In the genomic region with DNA sequence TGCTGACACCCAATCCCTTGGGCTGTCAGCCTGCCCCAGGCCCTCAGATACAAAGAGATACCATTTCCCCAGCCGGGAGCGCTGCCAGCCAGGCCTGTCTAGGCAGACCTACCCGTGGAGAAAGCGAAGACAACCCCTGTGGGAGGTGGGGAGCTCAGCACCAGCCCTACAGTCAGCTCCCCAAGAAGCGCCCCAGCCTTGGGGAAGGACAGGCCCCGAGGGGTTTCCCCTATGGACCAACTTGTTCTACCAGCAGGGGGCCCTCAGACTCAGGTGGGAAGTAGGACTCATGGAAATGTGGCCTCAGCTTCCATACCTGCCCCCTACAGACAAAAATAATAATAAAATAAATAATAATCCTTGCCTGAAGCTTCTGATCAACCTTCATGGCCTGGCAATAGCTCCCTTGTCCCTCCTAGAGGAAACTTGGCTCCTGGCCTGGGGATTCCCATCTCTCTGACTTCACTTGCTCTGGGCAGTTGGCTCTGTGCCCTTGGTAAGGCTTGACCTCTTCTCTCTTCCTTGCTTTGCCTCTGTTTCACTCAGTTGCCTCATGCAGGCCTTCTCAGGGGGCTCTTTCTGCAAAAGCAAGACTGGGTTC, we compare ENCODE assay signal across 8 cellular contexts. TPM values are rescaled to one million over a fixed set of nuclear protein-coding genes. Genes with fewer than 3 reads are reported as not detected.
DNase-seq lines count a peak whose midpoint lies in the region; ATAC-seq, FAIRE-seq and TF ChIP-seq lines count a peak whose summit lies in the region.

No MANE protein-coding gene starts in this region.

- H3K4me3 ChIP-seq in AG09309 (ENCODE audit: control insufficient read depth, low read depth, low read length) (no peak overlapping the region), fibroblast of mammary gland (ENCODE audit: control insufficient read depth, low read depth, low read length) (no peak overlapping the region), osteoblast (ENCODE audit: insufficient read depth, low read length) (no peak overlapping the region)

- ATAC-seq in HG02885 (IDR thresholded peaks at IDR 0.05; ENCODE audit: poor library complexity, unreplicated experiment) = no peak

- peaks cover 22% of the 10 kb centered on the region for H3K4me1 ChIP-seq in osteoblast (ENCODE audit: insufficient read depth, low read length)

- H3K27ac ChIP-seq in osteoblast (ENCODE audit: low read depth, low read length) = no peak overlapping the region

- intact Hi-C loops in activated CD4-positive, alpha-beta T cell treated with anti-CD3 and anti-CD28 coated beads, Interleukin-2, amount 10 ng/mL, durations not matched to agents 24 days and 14 days (cut with micrococcal nuclease) = no loop called here

- no peak overlapping the region for H3K4me3 Mint-ChIP-seq in activated CD4-positive, alpha-beta T cell treated with anti-CD3 and anti-CD28 coated beads, Interleukin-2, amount 10 ng/mL, durations not matched to agents 24 days and 14 days

- peak overlapping the region; percentile 34 for H3K27ac Mint-ChIP-seq in activated CD4-positive, alpha-beta T cell treated with anti-CD3 and anti-CD28 coated beads, Interleukin-2, amount 10 ng/mL, durations not matched to agents 24 days and 14 days

- DNase-seq in AG09309 (ENCODE audit: low read depth) (peak; percentile 68), HCEC 1CT (peak; percentile 68), fibroblast of mammary gland (ENCODE audit: low read depth) (peak; percentile 91), osteoblast (ENCODE audit: insufficient read length, low spot score, missing footprints) (peak; percentile 90), GM19239 (ENCODE audit: insufficient read length, low spot score) (no peak)
- DNase-seq in activated CD4-positive, alpha-beta T cell treated with anti-CD3 and anti-CD28 coated beads, Interleukin-2, amount 10 ng/mL, durations not matched to agents 24 days and 14 days = peak; percentile 67
- DNase-seq in NK-92 treated with Interleukin-12 subunit alpha and Interleukin-12 subunit beta, amount 100 ng/mL, for 24 hours (lab: John Stamatoyannopoulos, UW) = no peak

- no peaks in the 10 kb centered on the region for H3K27me3 ChIP-seq in osteoblast (ENCODE audit: insufficient read depth, low read length)

- H4K20me1 ChIP-seq in osteoblast (ENCODE audit: insufficient read depth, low read length) = peaks cover 81% of the 10 kb centered on the region

- H3K36me3 ChIP-seq in osteoblast (ENCODE audit: insufficient read depth, low read length) = peaks cover 19% of the 10 kb centered on the region

- peak; percentile 32 for TF ChIP-seq CTCF in AG09309 (IDR thresholded peaks at IDR 0.05; ENCODE audit: control insufficient read depth, insufficient read depth, low read depth, low read length, missing control alignments)
- TF ChIP-seq CTCF in fibroblast of mammary gland (conservative IDR thresholded peaks at IDR 0.05; ENCODE audit: control insufficient read depth, insufficient read depth, low read depth, low read length) = peak; percentile 36
- peak; percentile 38 for TF ChIP-seq CTCF in osteoblast (IDR thresholded peaks at IDR 0.05; ENCODE audit: extremely low read depth, low read depth, low read length)

- peaks cover 15% of the 10 kb centered on the region for H3K36me3 Mint-ChIP-seq in activated CD4-positive, alpha-beta T cell treated with anti-CD3 and anti-CD28 coated beads, Interleukin-2, amount 10 ng/mL, durations not matched to agents 24 days and 14 days (ENCODE audit: low read depth)

- H3K9me3 Mint-ChIP-seq in activated CD4-positive, alpha-beta T cell treated with anti-CD3 and anti-CD28 coated beads, Interleukin-2, amount 10 ng/mL, durations not matched to agents 24 days and 14 days = no peaks in the 10 kb centered on the region

- peaks cover 36% of the 10 kb centered on the region for H3K4me1 Mint-ChIP-seq in activated CD4-positive, alpha-beta T cell treated with anti-CD3 and anti-CD28 coated beads, Interleukin-2, amount 10 ng/mL, durations not matched to agents 24 days and 14 days

- no peak overlapping the region for H3K4me2 ChIP-seq in osteoblast (ENCODE audit: insufficient read depth, low read length)

- H3K79me2 ChIP-seq in osteoblast (ENCODE audit: insufficient read depth, low read length) = peaks cover 88% of the 10 kb centered on the region

- FAIRE-seq in GM19239 (lab: Jason Lieb, UNC) = no peak

- H3K27me3 Mint-ChIP-seq in activated CD4-positive, alpha-beta T cell treated with anti-CD3 and anti-CD28 coated beads, Interleukin-2, amount 10 ng/mL, durations not matched to agents 24 days and 14 days = no peaks in the 10 kb centered on the region

- H3K9me3 ChIP-seq in osteoblast (ENCODE audit: low read depth, low read length) = no peaks in the 10 kb centered on the region

- H2AFZ ChIP-seq in osteoblast (ENCODE audit: low read length) = no peak overlapping the region

RNA-seq across cellular contexts. Expression of a gene that starts 7.0 kb away (rescaled TPM):
- total RNA-seq in activated CD4-positive, alpha-beta T cell treated with anti-CD3 and anti-CD28 coated beads, Interleukin-2, amount 10 ng/mL, durations not matched to agents 24 days and 14 days = 10.5 and 11.5 TPM in 2 replicates
- 82.8 and 83.6 TPM in 2 replicates for total RNA-seq in osteoblast

RNA-seq across cellular contexts. Expression of a gene that starts 14.8 kb away (rescaled TPM):
- 21.8 and 23.6 TPM in 2 replicates for total RNA-seq in activated CD4-positive, alpha-beta T cell treated with anti-CD3 and anti-CD28 coated beads, Interleukin-2, amount 10 ng/mL, durations not matched to agents 24 days and 14 days
- total RNA-seq in osteoblast = 2.2 and 2.9 TPM in 2 replicates

Comparison
In these comparisons a context has a peak if more than half of its experiments do, and no peak if none do; other contexts are left out.
1. DNase-seq: peak in AG09309 (single experiment), HCEC 1CT (single experiment), activated CD4-positive, alpha-beta T cell treated with anti-CD3 and anti-CD28 coated beads, Interleukin-2, amount 10 ng/mL, durations not matched to agents 24 days and 14 days (single experiment), fibroblast of mammary gland (single experiment) and osteoblast (single experiment); none in GM19239 (single experiment) and NK-92 treated with Interleukin-12 subunit alpha and Interleukin-12 subunit beta, amount 100 ng/mL, for 24 hours (single experiment).
2. Peak in every context shown above with its lines, with median percentiles within 50 percentile points of each other: CTCF ChIP-seq.